17 cellular contexts compared by ENCODE assay signal in genomic region chr1:78388275-78388674, GRCh38.
"Had no signal": no experiment of that assay in that cellular context is flagged by ENCODE, and none has a peak within 500 bp of the region (broad histone marks: within the 10 kb centered on the region; RNA-seq: fewer than 3 reads in every experiment).

No MANE protein-coding gene starts in this region.

- H3K4me1 ChIP-seq: colonic mucosa, gastrocnemius medialis, heart right ventricle, left lung, lower lobe of right lung had no signal

- H3K27ac Mint-ChIP-seq: naive B cell had no signal

- H3K9me3 ChIP-seq: colonic mucosa, gastrocnemius medialis, lower lobe of right lung, neutrophil, sigmoid colon had no signal

- ATAC-seq: gastrocnemius medialis, lower lobe of right lung had no signal

- H3K27ac ChIP-seq: colonic mucosa, gastrocnemius medialis, left lung, lower lobe of right lung, neutrophil, sigmoid colon had no signal

- DNase-seq: cerebellar nuclear complex; colonic mucosa; dermis blood vessel endothelial cell; effector CD4-positive, alpha-beta T cell; gastrocnemius medialis; heart right ventricle; left lung; lower lobe of right lung; mesenchymal stem cell; naive B cell; posterior cingulate gyrus; sigmoid colon; small intestine; stimulated activated CD4-positive, alpha-beta T cell treated with anti-CD3 and anti-CD28 coated beads, Interleukin-12 subunit alpha, Interleukin-12 subunit beta, amount 100 ng/mL, for 4 hours; stimulated activated naive CD4-positive, alpha-beta T cell treated with Interleukin-2 at 50 U/mL for 16 hours; trophoblast cell had no signal

- H3K4me1 Mint-ChIP-seq: naive B cell had no signal

- H3K36me3 Mint-ChIP-seq: naive B cell had no signal

- H3K4me3 Mint-ChIP-seq: naive B cell had no signal

- H3K27me3 ChIP-seq: colonic mucosa, gastrocnemius medialis, heart right ventricle, left lung, neutrophil, sigmoid colon had no signal

- H3K4me3 ChIP-seq: colonic mucosa, gastrocnemius medialis, heart right ventricle, left lung, lower lobe of right lung, sigmoid colon had no signal

- H3K36me3 ChIP-seq: colonic mucosa, gastrocnemius medialis, heart right ventricle, left lung, lower lobe of right lung, neutrophil, sigmoid colon had no signal

- H3K27me3 Mint-ChIP-seq: naive B cell had no signal
